Comparison of ENCODE assay signal across 18 cellular contexts in genomic region chr5:175477440-175477839, GRCh38. TPM values are rescaled to one million over a fixed set of nuclear protein-coding genes. Genes with fewer than 3 reads are reported as not detected.
DNase-seq lines count a peak whose midpoint lies in the region; ATAC-seq and TF ChIP-seq lines count a peak whose summit lies in the region.
"Had no signal": no experiment of that assay in that cellular context is flagged by ENCODE, and none has a peak within 500 bp of the region (broad histone marks: within the 10 kb centered on the region; RNA-seq: fewer than 3 reads in every experiment).

No MANE protein-coding gene starts in this region.

- H3K9me3 ChIP-seq in HCT116 (ENCODE audit: control insufficient read depth in 1 of 2, insufficient read depth in 1 of 2, low read depth in 1 of 2, low read length in 2 of 2) (no peaks in the 10 kb centered on the region), neural cell (ENCODE audit: low read length) (no peaks in the 10 kb centered on the region)
- H3K9me3 ChIP-seq: psoas muscle had no signal

- peaks cover 36% of the 10 kb centered on the region for H3K4me1 Mint-ChIP-seq in activated CD4-positive, alpha-beta T cell treated with anti-CD3 and anti-CD28 coated beads for 36 hours
- H3K4me1 Mint-ChIP-seq in endothelial cell (ENCODE audit: unreplicated experiment): peaks cover 30% of the 10 kb centered on the region

- peaks cover 35% of the 10 kb centered on the region for H3K36me3 Mint-ChIP-seq in activated CD4-positive, alpha-beta T cell treated with anti-CD3 and anti-CD28 coated beads for 36 hours (ENCODE audit: low read depth)
- H3K36me3 Mint-ChIP-seq in endothelial cell (ENCODE audit: low read depth, unreplicated experiment): peaks cover 7% of the 10 kb centered on the region

- peaks cover 40% of the 10 kb centered on the region for H3K79me2 ChIP-seq in HCT116 (ENCODE audit: insufficient read depth, low read length)
- H3K79me2 ChIP-seq in neural cell (replicated peaks; ENCODE audit: insufficient read depth, low read length): peaks cover 37% of the 10 kb centered on the region

- TF ChIP-seq POLR2A in HCT116 (IDR thresholded peaks at IDR 0.05; ENCODE audit: borderline replicate concordance, extremely low read depth, insufficient read depth, insufficient read length): no peak

- peaks cover 7 to 14% of the 10 kb centered on the region in 2 experiments; a peak in 3 of 4 replicates for H3K4me1 ChIP-seq in HCT116 (ENCODE audit: control insufficient read depth in 1 of 2, insufficient read depth in 2 of 2, low read length in 2 of 2)
- H3K4me1 ChIP-seq: psoas muscle had no signal

- H4K20me1 ChIP-seq in HCT116 (ENCODE audit: insufficient read depth): peaks cover 8% of the 10 kb centered on the region; the same call in 1 of the 2 replicates
- H4K20me1 ChIP-seq in neural cell (ENCODE audit: insufficient read depth): no peaks in the 10 kb centered on the region

- no TSS peak for BruUV-seq in HCT116 (replicated peaks; lab: Mats Ljungman, UMichigan)

- H3K9me3 Mint-ChIP-seq in activated CD4-positive, alpha-beta T cell treated with anti-CD3 and anti-CD28 coated beads for 36 hours (ENCODE audit: low read depth): no peaks in the 10 kb centered on the region
- H3K9me3 Mint-ChIP-seq in endothelial cell (ENCODE audit: unreplicated experiment): no peaks in the 10 kb centered on the region

- RAD21 ChIA-PET in HCT116 (lab: Charles Lee; ENCODE audit: low non-redundant PET in 1 of 2, low total read pairs in 2 of 2, uncharacterized antibody in 2 of 2, unreplicated experiment in 2 of 2): no interaction called here

- POLR2A ChIA-PET in activated CD4-positive, alpha-beta T cell treated with anti-CD3 and anti-CD28 coated beads for 36 hours (lab: Charles Lee): interaction anchor here (0.8 to 2.0 kb wide), 2 partner anchors 13 to 40 kb away, joined by 3 to 8 read pairs; no protein-coding TSS in a partner anchor
- POLR2A ChIA-PET in HCT116 (lab: Charles Lee): no interaction called here

- peak overlapping the region; percentile 97 for H3K4me3 Mint-ChIP-seq in activated CD4-positive, alpha-beta T cell treated with anti-CD3 and anti-CD28 coated beads for 36 hours
- H3K4me3 Mint-ChIP-seq in endothelial cell (ENCODE audit: unreplicated experiment): peak overlapping the region; percentile 93

- no peaks in the 10 kb centered on the region for H3F3A ChIP-seq in neural cell (ENCODE audit: insufficient read depth, low read length, poor library complexity, severe bottlenecking)

- intact Hi-C loops in activated CD4-positive, alpha-beta T cell treated with anti-CD3 and anti-CD28 coated beads for 36 hours (cut with DNase I, micrococcal nuclease): loop anchor here (5.0 to 10.0 kb wide), 2 partner anchors 175 to 1593 kb away; partner anchors contain the start of gene CPEB4 (in 1 of the 2)
- intact Hi-C loops in HCT116 (cut with micrococcal nuclease): no loop called here

- no peak for ATAC-seq in activated CD4-positive, alpha-beta T cell treated with anti-CD3 and anti-CD28 coated beads for 36 hours
- no peak for ATAC-seq in HCT116

- H3K4me3 ChIP-seq in HCT116 (replicated peaks in 1 of 2; ENCODE audit: low read depth in 1 of 2, low read length in 2 of 2) (no peak overlapping the region), neural cell (ENCODE audit: low read length) (peak overlapping the region; percentile 83)

- CTCF ChIA-PET in activated CD4-positive, alpha-beta T cell treated with anti-CD3 and anti-CD28 coated beads for 36 hours (lab: Charles Lee): interaction anchor here (0.8 to 4.8 kb wide), 5 partner anchors 11 to 220 kb away, joined by 3 to 32 read pairs (median 5); no protein-coding TSS in a partner anchor
- CTCF ChIA-PET in HCT116 (lab: Charles Lee): interaction anchor here (1.2 kb wide), 2 partner anchors 13 kb away, joined by 4 to 8 read pairs; no protein-coding TSS in a partner anchor

- TF ChIP-seq CTCF in HCT116 (IDR thresholded peaks at IDR 0.05 in 2 of 3, conservative IDR thresholded peaks at IDR 0.05 in 1 of 3; ENCODE audit: borderline replicate concordance in 1 of 3, insufficient read depth in 1 of 3, low read depth in 2 of 3, low read length in 2 of 3) (no peak), endothelial cell (IDR thresholded peaks at IDR 0.05; ENCODE audit: unreplicated experiment) (no peak), neural cell (IDR thresholded peaks at IDR 0.05; ENCODE audit: poor library complexity, severe bottlenecking) (no peak)

- no peak overlapping the region for H3K9ac ChIP-seq in HCT116 (ENCODE audit: low read length)
- peak overlapping the region; percentile 87 for H3K9ac ChIP-seq in neural cell (ENCODE audit: low read length)

- H3K27ac Mint-ChIP-seq in activated CD4-positive, alpha-beta T cell treated with anti-CD3 and anti-CD28 coated beads for 36 hours: peak overlapping the region; percentile 67
- H3K27ac Mint-ChIP-seq in endothelial cell (ENCODE audit: unreplicated experiment): no peak overlapping the region

- peaks cover 3 to 11% of the 10 kb centered on the region in 2 experiments; a peak in 2 of 4 replicates for H3K36me3 ChIP-seq in HCT116 (ENCODE audit: control insufficient read depth in 1 of 2, insufficient read depth in 2 of 2, low read length in 2 of 2)
- peaks cover 4% of the 10 kb centered on the region for H3K36me3 ChIP-seq in neural cell (ENCODE audit: insufficient read depth, low read length)

- H3K4me2 ChIP-seq in HCT116 (ENCODE audit: low read length) (peak overlapping the region; percentile 86), neural cell (ENCODE audit: low read length) (peak overlapping the region; percentile 56)

- TF ChIP-seq EP300 in neural cell (conservative IDR thresholded peaks at IDR 0.05; ENCODE audit: poor library complexity, severe bottlenecking): no peak

- H3K27me3 Mint-ChIP-seq in activated CD4-positive, alpha-beta T cell treated with anti-CD3 and anti-CD28 coated beads for 36 hours: peaks cover 3% of the 10 kb centered on the region
- H3K27me3 Mint-ChIP-seq in endothelial cell (ENCODE audit: unreplicated experiment): peaks cover 2% of the 10 kb centered on the region

- H2AFZ ChIP-seq in HCT116 (ENCODE audit: low read depth, low read length, poor library complexity, severe bottlenecking) (peak overlapping the region; percentile 89), neural cell (ENCODE audit: low read depth, low read length) (no peak overlapping the region)

- H3K9me2 ChIP-seq in HCT116 (ENCODE audit: insufficient read depth): no peaks in the 10 kb centered on the region
- no peaks in the 10 kb centered on the region for H3K9me2 ChIP-seq in neural cell (ENCODE audit: insufficient read depth, low read length)

- H3K27ac ChIP-seq in HCT116 (ENCODE audit: low read depth, low read length): no peak overlapping the region
- peak overlapping the region; percentile 64 for H3K27ac ChIP-seq in neural cell (ENCODE audit: low read length)

- H3K27me3 ChIP-seq in HCT116 (ENCODE audit: insufficient read depth, low read length) (no peaks in the 10 kb centered on the region), neural cell (ENCODE audit: insufficient read depth, low read depth, low read length) (no peaks in the 10 kb centered on the region)

- DNase-seq in activated CD4-positive, alpha-beta T cell treated with anti-CD3 and anti-CD28 coated beads for 36 hours: no peak
- no peak for DNase-seq in activated CD4-positive, alpha-beta T cell treated with anti-CD3 and anti-CD28 coated beads, Interleukin-2, amount 50 U/mL, for 1 hour
- DNase-seq in HCT116 (ENCODE audit: low read depth, low spot score) (no peak), endothelial cell (ENCODE audit: low spot score) (no peak), NCI-H2171 (lab: John Stamatoyannopoulos, UW) (no peak), amygdala (lab: John Stamatoyannopoulos, UW) (no peak), NCI-H345 treated with DMSO at 0.1 percent for 48 hours (lab: John Stamatoyannopoulos, UW; ENCODE audit: unreplicated experiment) (no peak)
- DNase-seq: activated CD8-positive, alpha-beta memory T cell treated with anti-CD3 and anti-CD28 coated beads for 24 hours; HCEC 1CT; IMR-90; islet precursor cell; midbrain; psoas muscle; SHP77 had no signal

- TF ChIP-seq RAD21 in HCT116 (IDR thresholded peaks at IDR 0.05; ENCODE audit: low read depth): no peak
- no peak for TF ChIP-seq RAD21 in neural cell (conservative IDR thresholded peaks at IDR 0.05)

TF ChIP-seq in HCT116, 20 proteins besides CTCF, POLR2A, EP300 and RAD21 (continues in another document):
- TF ChIP-seq POLR2AphosphoS5 (IDR thresholded peaks at IDR 0.05; ENCODE audit: low read depth, low read length) (no peak), JUND (IDR thresholded peaks at IDR 0.05) (no peak)

TF ChIP-seq in neural cell, 6 proteins besides CTCF, POLR2A, EP300 and RAD21 (continues in another document):
- TF ChIP-seq MXI1 (conservative IDR thresholded peaks at IDR 0.05; ENCODE audit: poor library complexity, severe bottlenecking) (no peak), POLR2AphosphoS5 (IDR thresholded peaks at IDR 0.05) (no peak), EZH2 (IDR thresholded peaks at IDR 0.05; ENCODE audit: borderline replicate concordance, insufficient read depth, low read length, poor library complexity, severe bottlenecking) (no peak)

RNA-seq across cellular contexts. Expression of gene SFXN1, which starts 0.9 kb away (rescaled TPM):
- total RNA-seq in activated CD4-positive, alpha-beta T cell treated with anti-CD3 and anti-CD28 coated beads for 36 hours: 100 to 1,000 TPM; 322 to 433 TPM
- total RNA-seq in HCT116 (2021; ENCODE audit: unreplicated experiment): 145 TPM
- polyA plus RNA-seq in HCT116 (2012): 156 and 163 TPM in 2 replicates
- 53.9 TPM for total RNA-seq in endothelial cell (ENCODE audit: unreplicated experiment)
- 109 and 137 TPM in 2 replicates for polyA plus RNA-seq in neural cell
- polyA minus RNA-seq in neural cell: 139 and 145 TPM in 2 replicates

RNA-seq across cellular contexts. Expression of gene DRD1, which starts 33.5 kb away (rescaled TPM):
- not detected for total RNA-seq in activated CD4-positive, alpha-beta T cell treated with anti-CD3 and anti-CD28 coated beads for 36 hours
- total RNA-seq in HCT116 (2021; ENCODE audit: unreplicated experiment) (0.54 TPM), endothelial cell (ENCODE audit: unreplicated experiment) (0.18 TPM)
- polyA plus RNA-seq in HCT116 (2012): 0.32 and 0.59 TPM in 2 replicates
- 0.33 and 0.72 TPM in 2 replicates for polyA plus RNA-seq in neural cell
- 1.3 and 1.5 TPM in 2 replicates for polyA minus RNA-seq in neural cell
- total RNA-seq: A172, endothelial cell of umbilical vein, GM12878 had no signal
- polyA plus RNA-seq: endothelial cell of umbilical vein, GM12878 had no signal
